29 cellular contexts compared by ENCODE assay signal in genomic region chr11:124470516-124471231, GRCh38. TPM values are rescaled to one million over a fixed set of nuclear protein-coding genes. Genes with fewer than 3 reads are reported as not detected.
DNase-seq lines count a peak whose midpoint lies in the region; ATAC-seq, FAIRE-seq and TF ChIP-seq lines count a peak whose summit lies in the region.
"Had no signal": no experiment of that assay in that cellular context is flagged by ENCODE, and none has a peak within 500 bp of the region (broad histone marks: within the 10 kb centered on the region; RNA-seq: fewer than 3 reads in every experiment).

No MANE protein-coding gene starts in this region.

- POLR2A ChIA-PET in HEK293 (lab: Yijun Ruan, JAX) = no interaction called here

- no peak for ATAC-seq in HG02884 (IDR thresholded peaks at IDR 0.05; ENCODE audit: unreplicated experiment)
- ATAC-seq: activated naive CD8-positive, alpha-beta T cell treated with anti-CD3 and anti-CD28 coated beads, Interleukin-2, amount 50 U/mL, for 24 hours; activated T-cell treated with anti-CD3 and anti-CD28 coated beads, Interleukin-2, amount 50 U/mL, for 72 hours; mucosa of descending colon; natural killer cell had no signal

- H3K4me1 ChIP-seq in HEK293 (ENCODE audit: control insufficient read depth, insufficient read depth, low read length) = no peaks in the 10 kb centered on the region
- H3K4me1 ChIP-seq in left ventricle myocardium inferior = peaks cover 21% of the 10 kb centered on the region
- H3K4me1 ChIP-seq: testis had no signal

- H3K36me3 ChIP-seq in HEK293 (ENCODE audit: control insufficient read depth in 2 of 2, insufficient read depth in 1 of 2, low read length in 2 of 2) (no peaks in the 10 kb centered on the region), left ventricle myocardium inferior (no peaks in the 10 kb centered on the region)

- H3K27me3 ChIP-seq in dorsolateral prefrontal cortex (peaks cover 0 to 12% (median 0%) of the 10 kb centered on the region in 45 donors), left ventricle myocardium inferior (ENCODE audit: low read depth) (no peaks in the 10 kb centered on the region)
- H3K27me3 ChIP-seq: testis had no signal

- DNase-seq in dorsolateral prefrontal cortex = peak in 5 of 10 donors; percentile 19 to 67 (median 48)
- DNase-seq in left ventricle myocardium inferior = no peak
- peak; percentile 33 for DNase-seq in retina
- no peak for DNase-seq in GM19239 (ENCODE audit: insufficient read length, low spot score)
- no peak for DNase-seq in foreskin melanocyte
- DNase-seq in activated T-cell treated with anti-CD3 and anti-CD28 coated beads, Interleukin-2, amount 50 U/mL, for 1 hour = no peak
- DNase-seq: activated B cell treated with CpG ODN at 0.5 μM for 24 hours; activated CD4-positive, alpha-beta T cell treated with anti-CD3 and anti-CD28 coated beads, Interleukin-2, amount 50 U/mL, for 1 hour; activated naive CD8-positive, alpha-beta T cell treated with anti-CD3 and anti-CD28 coated beads, Interleukin-2, amount 50 U/mL, for 24 hours; activated T-cell treated with anti-CD3 and anti-CD28 coated beads, Interleukin-2, amount 50 U/mL, for 72 hours; GDM1; mucosa of descending colon; natural killer cell; NCI-H1048; NCI-H2171 treated with DMSO at 0.1 percent for 48 hours; NCI-H510A; stimulated activated naive CD4-positive, alpha-beta T cell treated with Interleukin-2 at 50 U/mL for 16 hours; testis had no signal

- intact Hi-C loops in dorsolateral prefrontal cortex (cut with DNase I) = no loop called here
- intact Hi-C loops in left ventricle myocardium inferior (cut with micrococcal nuclease) = no loop called here

- H3K4me3 ChIP-seq in HEK293 (ENCODE audit: low read depth, low read length) = no peak overlapping the region
- no peak overlapping the region for H3K4me3 ChIP-seq in dorsolateral prefrontal cortex
- H3K4me3 ChIP-seq in left ventricle myocardium inferior = peak overlapping the region; percentile 15
- H3K4me3 ChIP-seq: mucosa of descending colon, SK-N-MC, smooth muscle cell, testis had no signal

- CTCF ChIA-PET in HEK293 (lab: Yijun Ruan, JAX) = interaction anchor here (0.7 kb wide), 1 partner anchor 68 kb away, joined by 3 read pairs; no protein-coding TSS in a partner anchor

- H3K9me3 ChIP-seq in HEK293 (ENCODE audit: control insufficient read depth, insufficient read depth, low read depth, low read length) = no peaks in the 10 kb centered on the region
- H3K9me3 ChIP-seq in left ventricle myocardium inferior (replicated peaks) = no peaks in the 10 kb centered on the region
- H3K9me3 ChIP-seq: mucosa of descending colon, testis had no signal

- H3K27ac ChIP-seq in HEK293 (ENCODE audit: extremely low read depth, low read depth, low read length) (no peak overlapping the region), dorsolateral prefrontal cortex (peak overlapping the region in 35 of 59 donors; percentile 5 to 78 (median 52)), left ventricle myocardium inferior (replicated peaks) (peak overlapping the region; percentile 33)
- H3K27ac ChIP-seq: SK-N-MC, testis had no signal

- no peak for FAIRE-seq in GM19239 (lab: Jason Lieb, UNC)
- FAIRE-seq: endometrium, keratinocyte had no signal

- TF ChIP-seq CTCF in HEK293 (tag by site-specific recombination; IDR thresholded peaks at IDR 0.05) = no peak
- TF ChIP-seq CTCF in dorsolateral prefrontal cortex (IDR thresholded peaks at IDR 0.05 in 54 of 56, conservative IDR thresholded peaks at IDR 0.05 in 2 of 56; ENCODE audit: low read depth in 1 of 56, partially characterized antibody in 56 of 56) = no peak
- peak; percentile 12 for TF ChIP-seq CTCF in left ventricle myocardium inferior (IDR thresholded peaks at IDR 0.05; ENCODE audit: borderline replicate concordance)

TF ChIP-seq in HEK293, 187 proteins besides CTCF, POLR2A, EP300 and RAD21:
- no peak for TF ChIP-seq ZNF433 (tag by site-specific recombination; IDR thresholded peaks at IDR 0.05; ENCODE audit: low read depth)
- TF ChIP-seq EGR2 (tag by site-specific recombination; IDR thresholded peaks at IDR 0.05; ENCODE audit: low read depth) = peak; percentile 19; the same call in 1 of the 2 replicates

RNA-seq across cellular contexts. Expression of gene OR8B8, which starts 25.2 kb away (rescaled TPM):
- total RNA-seq in dorsolateral prefrontal cortex = under 1 TPM in 2 of 120 experiments, not detected in 118; 0.10 to 0.53 TPM
- not detected for total RNA-seq in left ventricle myocardium inferior
- total RNA-seq: activated B cell treated with CpG ODN at 0.5 μM for 24 hours; activated T-cell treated with anti-CD3 and anti-CD28 coated beads, Interleukin-2, amount 50 U/mL, for 72 hours; dermis microvascular lymphatic vessel endothelial cell; lung microvascular endothelial cell; mucosa of descending colon; natural killer cell; osteoblast; smooth muscle cell; T-helper 1 cell treated with Interleukin-12 subunit alpha and Interleukin-12 subunit beta and Interleukin-4 antibody, amounts not matched to agents 30 ng/mL and 1 ng/mL, for 36 hours; testis; ureter had no signal

RNA-seq across cellular contexts. Expression of gene OR8B4, which starts 46.0 kb away (rescaled TPM):
- not detected for total RNA-seq in dorsolateral prefrontal cortex
- total RNA-seq in left ventricle myocardium inferior = not detected
- total RNA-seq: activated B cell treated with CpG ODN at 0.5 μM for 24 hours; activated T-cell treated with anti-CD3 and anti-CD28 coated beads, Interleukin-2, amount 50 U/mL, for 72 hours; dermis microvascular lymphatic vessel endothelial cell; lung microvascular endothelial cell; mucosa of descending colon; natural killer cell; osteoblast; smooth muscle cell; T-helper 1 cell treated with Interleukin-12 subunit alpha and Interleukin-12 subunit beta and Interleukin-4 antibody, amounts not matched to agents 30 ng/mL and 1 ng/mL, for 36 hours; testis; ureter had no signal
